10 cellular contexts compared by ENCODE assay signal in genomic region chr2:43175187-43175490, GRCh38. TPM values are rescaled to one million over a fixed set of nuclear protein-coding genes. Genes with fewer than 3 reads are reported as not detected.
DNase-seq lines count a peak whose midpoint lies in the region; ATAC-seq, FAIRE-seq and TF ChIP-seq lines count a peak whose summit lies in the region.
"Had no signal": no experiment of that assay in that cellular context is flagged by ENCODE, and none has a peak within 500 bp of the region (broad histone marks: within the 10 kb centered on the region; RNA-seq: fewer than 3 reads in every experiment).

No MANE protein-coding gene starts in this region.

- CTCF ChIA-PET in activated CD8-positive, alpha-beta memory T cell treated with anti-CD3 and anti-CD28 coated beads, Interleukin-2, amount 10 ng/mL, durations not matched to agents 7 days and 5 days (lab: Charles Lee): interaction anchor here (1.1 to 17.1 kb wide), 12 partner anchors 14 to 309 kb away, joined by 4 to 255 read pairs (median 6); partner anchors contain the start of gene ZFP36L2

- peak overlapping the region; percentile 35 for H3K27ac ChIP-seq in suprapubic skin

- H3K36me3 Mint-ChIP-seq in activated CD8-positive, alpha-beta memory T cell treated with anti-CD3 and anti-CD28 coated beads, Interleukin-2, amount 10 ng/mL, durations not matched to agents 7 days and 5 days: no peaks in the 10 kb centered on the region
- H3K36me3 Mint-ChIP-seq in activated naive CD8-positive, alpha-beta T cell treated with anti-CD3 and anti-CD28 coated beads, Interleukin-2, amount 50 U/mL, for 24 hours (ENCODE audit: low read depth): no peaks in the 10 kb centered on the region

- no peaks in the 10 kb centered on the region for H3K9me3 Mint-ChIP-seq in activated CD8-positive, alpha-beta memory T cell treated with anti-CD3 and anti-CD28 coated beads, Interleukin-2, amount 10 ng/mL, durations not matched to agents 7 days and 5 days (ENCODE audit: low read depth)
- H3K9me3 Mint-ChIP-seq in activated naive CD8-positive, alpha-beta T cell treated with anti-CD3 and anti-CD28 coated beads, Interleukin-2, amount 50 U/mL, for 24 hours: no peaks in the 10 kb centered on the region

- no peak overlapping the region for H3K4me3 ChIP-seq in suprapubic skin

- no peak overlapping the region for H3K4me3 Mint-ChIP-seq in activated CD8-positive, alpha-beta memory T cell treated with anti-CD3 and anti-CD28 coated beads, Interleukin-2, amount 10 ng/mL, durations not matched to agents 7 days and 5 days
- H3K4me3 Mint-ChIP-seq in activated naive CD8-positive, alpha-beta T cell treated with anti-CD3 and anti-CD28 coated beads, Interleukin-2, amount 50 U/mL, for 24 hours: no peak overlapping the region

- peak; percentile 1 for ATAC-seq in activated CD8-positive, alpha-beta memory T cell treated with anti-CD3 and anti-CD28 coated beads, Interleukin-2, amount 10 ng/mL, durations not matched to agents 7 days and 5 days
- no peak for ATAC-seq in activated naive CD8-positive, alpha-beta T cell treated with anti-CD3 and anti-CD28 coated beads, Interleukin-2, amount 50 U/mL, for 24 hours
- ATAC-seq in GM21529 (IDR thresholded peaks at IDR 0.05; ENCODE audit: unreplicated experiment) (no peak), GM18858 (IDR thresholded peaks at IDR 0.05; ENCODE audit: unreplicated experiment) (no peak)

- no peak for TF ChIP-seq EP300 in suprapubic skin (IDR thresholded peaks at IDR 0.05)

- TF ChIP-seq CTCF in suprapubic skin (IDR thresholded peaks at IDR 0.05): no peak

- no peaks in the 10 kb centered on the region for H3K36me3 ChIP-seq in suprapubic skin

- H3K27me3 ChIP-seq in suprapubic skin: no peaks in the 10 kb centered on the region

- H3K4me1 ChIP-seq in suprapubic skin: peaks cover 36% of the 10 kb centered on the region

- no peak for DNase-seq in activated CD8-positive, alpha-beta memory T cell treated with anti-CD3 and anti-CD28 coated beads, Interleukin-2, amount 10 ng/mL, durations not matched to agents 7 days and 5 days
- DNase-seq in activated CD8-positive, alpha-beta memory T cell treated with anti-CD3 and anti-CD28 coated beads for 24 hours: no peak
- DNase-seq in activated naive CD8-positive, alpha-beta T cell treated with anti-CD3 and anti-CD28 coated beads, Interleukin-2, amount 50 U/mL, for 24 hours: no peak
- peak; percentile 23 for DNase-seq in kidney tubule cell (ENCODE audit: low spot score)
- no peak for DNase-seq in suprapubic skin (ENCODE audit: low spot score in 2 of 2)
- no peak for DNase-seq in RCC 7860 (ENCODE audit: low spot score)
- DNase-seq: NCI-H1694 treated with DMSO at 0.1 percent for 48 hours, T1000 had no signal

- H3K4me1 Mint-ChIP-seq in activated CD8-positive, alpha-beta memory T cell treated with anti-CD3 and anti-CD28 coated beads, Interleukin-2, amount 10 ng/mL, durations not matched to agents 7 days and 5 days: peaks cover 67% of the 10 kb centered on the region
- H3K4me1 Mint-ChIP-seq in activated naive CD8-positive, alpha-beta T cell treated with anti-CD3 and anti-CD28 coated beads, Interleukin-2, amount 50 U/mL, for 24 hours: peaks cover 89% of the 10 kb centered on the region

- H3K27me3 Mint-ChIP-seq in activated CD8-positive, alpha-beta memory T cell treated with anti-CD3 and anti-CD28 coated beads, Interleukin-2, amount 10 ng/mL, durations not matched to agents 7 days and 5 days: no peaks in the 10 kb centered on the region
- H3K27me3 Mint-ChIP-seq in activated naive CD8-positive, alpha-beta T cell treated with anti-CD3 and anti-CD28 coated beads, Interleukin-2, amount 50 U/mL, for 24 hours: no peaks in the 10 kb centered on the region

- no peak for TF ChIP-seq POLR2A in suprapubic skin (IDR thresholded peaks at IDR 0.05)

- FAIRE-seq in RCC 7860 (lab: Jason Lieb, UNC): no peak

- peak overlapping the region; percentile 89 for H3K27ac Mint-ChIP-seq in activated CD8-positive, alpha-beta memory T cell treated with anti-CD3 and anti-CD28 coated beads, Interleukin-2, amount 10 ng/mL, durations not matched to agents 7 days and 5 days
- peak overlapping the region; percentile 92 for H3K27ac Mint-ChIP-seq in activated naive CD8-positive, alpha-beta T cell treated with anti-CD3 and anti-CD28 coated beads, Interleukin-2, amount 50 U/mL, for 24 hours

- peaks cover 12% of the 10 kb centered on the region for H3K9me3 ChIP-seq in suprapubic skin

RNA-seq across cellular contexts. Expression of gene ZFP36L2, which starts 51.3 kb away (rescaled TPM):
- total RNA-seq in activated CD8-positive, alpha-beta memory T cell treated with anti-CD3 and anti-CD28 coated beads, Interleukin-2, amount 10 ng/mL, durations not matched to agents 7 days and 5 days: 100 to 1,000 TPM; 118 to 158 TPM
- 100 to 1,000 TPM; 198 to 238 (median 223) TPM for total RNA-seq in suprapubic skin
